10 cellular contexts compared by ENCODE assay signal in genomic region chr7:95493844-95494243, GRCh38. TPM values are rescaled to one million over a fixed set of nuclear protein-coding genes. Genes with fewer than 3 reads are reported as not detected.
"Had no signal": no experiment of that assay in that cellular context is flagged by ENCODE, and none has a peak within 500 bp of the region (broad histone marks: within the 10 kb centered on the region; RNA-seq: fewer than 3 reads in every experiment).

No MANE protein-coding gene starts in this region.

- H3K4me1 ChIP-seq: HAP-1 had no signal

- H3K9ac ChIP-seq: GM23248 had no signal

- H3K27ac ChIP-seq: GM23248, HL-60 had no signal

- H3K4me3 ChIP-seq: GM23248, HAP-1 had no signal

- H3K9me3 ChIP-seq: HAP-1 had no signal

- H3K36me3 ChIP-seq: HAP-1 had no signal

- H2AFZ ChIP-seq: GM23248 had no signal

- ATAC-seq: HCT116 had no signal

- DNase-seq: GOT3, H7 had no signal

RNA-seq across cellular contexts. Expression of gene ASB4, which starts 8.1 kb away (rescaled TPM):
- total RNA-seq: GM23248, H4, H7, HFFc6, HT1080, IMR-90 had no signal
- polyA plus RNA-seq: GM23248, IMR-90 had no signal
